8 cellular contexts compared by ENCODE assay signal in the genomic region with DNA sequence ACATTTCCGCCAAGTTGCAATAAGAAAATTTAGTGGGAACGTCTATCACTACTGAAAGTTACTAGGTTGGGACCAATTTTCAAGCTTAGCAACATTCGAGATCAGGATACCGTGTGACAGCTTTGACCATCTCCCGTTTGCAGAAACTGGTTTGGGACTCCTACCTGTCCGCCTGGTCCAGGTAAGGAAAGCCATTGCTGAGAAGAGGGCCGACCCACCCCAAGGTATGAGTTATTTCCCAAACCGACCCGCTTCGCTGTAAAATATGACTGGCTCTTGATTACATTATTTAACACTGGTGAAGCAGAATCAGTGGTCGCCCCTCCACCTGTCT. TPM values are rescaled to one million over a fixed set of nuclear protein-coding genes. Genes with fewer than 3 reads are reported as not detected.
DNase-seq lines count a peak whose midpoint lies in the region; ATAC-seq, FAIRE-seq and TF ChIP-seq lines count a peak whose summit lies in the region.

No MANE protein-coding gene starts in this region.

- peaks cover 28% of the 10 kb centered on the region for H3K4me1 Mint-ChIP-seq in activated CD4-positive, alpha-beta T cell treated with anti-CD3 and anti-CD28 coated beads, Interleukin-2, amount 10 ng/mL, durations not matched to agents 7 days and 5 days
- peaks cover 22% of the 10 kb centered on the region for H3K4me1 Mint-ChIP-seq in activated T-helper 2 cell treated with anti-CD3 and anti-CD28 coated beads, Interferon-gamma antibody, Interleukin-2, Interleukin-4, amounts not matched to agents 10 μg/mL and 5 μg/mL and 100 μg/mL, durations not matched to agents 14 hours and 24 hours and 36 hours (ENCODE audit: low read depth)

- intact Hi-C loops in activated T-helper 2 cell treated with anti-CD3 and anti-CD28 coated beads, Interferon-gamma antibody, Interleukin-2, Interleukin-4, amounts not matched to agents 10 μg/mL and 5 μg/mL and 100 μg/mL, durations not matched to agents 14 hours and 24 hours and 36 hours (cut with micrococcal nuclease), result loop anchor here (2.0 to 5.0 kb wide), 3 partner anchors 56 to 144 kb away; partner anchors contain the start of gene KRAS
- intact Hi-C loops in kidney (cut with DNase I), result no loop called here

- ATAC-seq in GM21360 (IDR thresholded peaks at IDR 0.05; ENCODE audit: unreplicated experiment), result no peak

- H3K9me3 Mint-ChIP-seq in activated CD4-positive, alpha-beta T cell treated with anti-CD3 and anti-CD28 coated beads, Interleukin-2, amount 10 ng/mL, durations not matched to agents 7 days and 5 days, result no peaks in the 10 kb centered on the region
- H3K9me3 Mint-ChIP-seq in activated T-helper 2 cell treated with anti-CD3 and anti-CD28 coated beads, Interferon-gamma antibody, Interleukin-2, Interleukin-4, amounts not matched to agents 10 μg/mL and 5 μg/mL and 100 μg/mL, durations not matched to agents 14 hours and 24 hours and 36 hours, result no peaks in the 10 kb centered on the region

- H3K4me3 ChIP-seq in kidney (ENCODE audit: low read length in 2 of 2) (peak overlapping the region; percentile 83 to 97), suprapubic skin (peak overlapping the region; percentile 81)

- H3K9ac ChIP-seq in kidney (ENCODE audit: low read length in 2 of 2), result peak overlapping the region; percentile 34 to 99

- no peak for DNase-seq in activated CD4-positive, alpha-beta T cell treated with anti-CD3 and anti-CD28 coated beads, Interleukin-2, amount 10 ng/mL, durations not matched to agents 7 days and 5 days
- no peak for DNase-seq in activated CD4-positive, alpha-beta T cell treated with anti-CD3 and anti-CD28 coated beads, Interleukin-2, amount 50 U/mL, for 4 hours
- DNase-seq in activated T-helper 2 cell treated with anti-CD3 and anti-CD28 coated beads, Interferon-gamma antibody, Interleukin-2, Interleukin-4, amounts not matched to agents 10 μg/mL and 5 μg/mL and 100 μg/mL, durations not matched to agents 14 hours and 24 hours and 36 hours (ENCODE audit: low spot score), result no peak
- DNase-seq in kidney (no peak), suprapubic skin (ENCODE audit: low spot score in 2 of 2) (no peak), NCI-H1930 (lab: John Stamatoyannopoulos, UW) (no peak), NCI-H82 treated with DMSO at 0.1 percent for 48 hours (lab: John Stamatoyannopoulos, UW; ENCODE audit: unreplicated experiment) (no peak)

- TF ChIP-seq EP300 in suprapubic skin (IDR thresholded peaks at IDR 0.05), result no peak

- TF ChIP-seq CTCF in kidney (IDR thresholded peaks at IDR 0.05; ENCODE audit: borderline replicate concordance, extremely low read depth, insufficient read depth) (no peak), suprapubic skin (IDR thresholded peaks at IDR 0.05) (no peak)

- H3K36me3 Mint-ChIP-seq in activated CD4-positive, alpha-beta T cell treated with anti-CD3 and anti-CD28 coated beads, Interleukin-2, amount 10 ng/mL, durations not matched to agents 7 days and 5 days (ENCODE audit: low read depth), result peaks cover 1% of the 10 kb centered on the region
- peaks cover 5% of the 10 kb centered on the region for H3K36me3 Mint-ChIP-seq in activated T-helper 2 cell treated with anti-CD3 and anti-CD28 coated beads, Interferon-gamma antibody, Interleukin-2, Interleukin-4, amounts not matched to agents 10 μg/mL and 5 μg/mL and 100 μg/mL, durations not matched to agents 14 hours and 24 hours and 36 hours (ENCODE audit: low read depth)

- 2% methylated on average over 11 of the region's 11 CpGs for WGBS in suprapubic skin

- H3K27me3 Mint-ChIP-seq in activated CD4-positive, alpha-beta T cell treated with anti-CD3 and anti-CD28 coated beads, Interleukin-2, amount 10 ng/mL, durations not matched to agents 7 days and 5 days, result no peaks in the 10 kb centered on the region
- H3K27me3 Mint-ChIP-seq in activated T-helper 2 cell treated with anti-CD3 and anti-CD28 coated beads, Interferon-gamma antibody, Interleukin-2, Interleukin-4, amounts not matched to agents 10 μg/mL and 5 μg/mL and 100 μg/mL, durations not matched to agents 14 hours and 24 hours and 36 hours (ENCODE audit: low read depth), result peaks cover 3% of the 10 kb centered on the region

- peaks cover 4 to 12% of the 10 kb centered on the region in 2 donors for H3K4me1 ChIP-seq in kidney (ENCODE audit: control insufficient read depth in 1 of 2, insufficient read depth in 1 of 2, low read depth in 1 of 2, low read length in 2 of 2)
- peaks cover 19% of the 10 kb centered on the region for H3K4me1 ChIP-seq in suprapubic skin

- peak overlapping the region; percentile 97 for H3K4me3 Mint-ChIP-seq in activated CD4-positive, alpha-beta T cell treated with anti-CD3 and anti-CD28 coated beads, Interleukin-2, amount 10 ng/mL, durations not matched to agents 7 days and 5 days
- H3K4me3 Mint-ChIP-seq in activated T-helper 2 cell treated with anti-CD3 and anti-CD28 coated beads, Interferon-gamma antibody, Interleukin-2, Interleukin-4, amounts not matched to agents 10 μg/mL and 5 μg/mL and 100 μg/mL, durations not matched to agents 14 hours and 24 hours and 36 hours (ENCODE audit: low read depth), result peak overlapping the region; percentile 94

- no peaks in the 10 kb centered on the region for H3K27me3 ChIP-seq in suprapubic skin

- CTCF ChIA-PET in activated CD4-positive, alpha-beta T cell treated with anti-CD3 and anti-CD28 coated beads, Interleukin-2, amount 10 ng/mL, durations not matched to agents 7 days and 5 days (lab: Charles Lee), result interaction anchor here (0.6 kb wide), 1 partner anchor 123 kb away, joined by 3 read pairs; no protein-coding TSS in a partner anchor

- TF ChIP-seq POLR2A in suprapubic skin (IDR thresholded peaks at IDR 0.05), result no peak

- H3K9me3 ChIP-seq in kidney (ENCODE audit: control insufficient read depth in 1 of 2, low read length in 2 of 2) (no peaks in the 10 kb centered on the region), suprapubic skin (no peaks in the 10 kb centered on the region)

- peak overlapping the region; percentile 83 to 98 for H3K27ac ChIP-seq in kidney (ENCODE audit: low read depth in 2 of 2, low read length in 2 of 2)
- peak overlapping the region; percentile 95 for H3K27ac ChIP-seq in suprapubic skin

- POLR2A ChIA-PET in activated CD4-positive, alpha-beta T cell treated with anti-CD3 and anti-CD28 coated beads, Interleukin-2, amount 10 ng/mL, durations not matched to agents 7 days and 5 days (lab: Charles Lee), result interaction anchor here (1.4 kb wide), 1 partner anchor 193 kb away, joined by 4 read pairs; no protein-coding TSS in a partner anchor

- FAIRE-seq in kidney (lab: Jason Lieb, UNC), result no peak

- no peaks in the 10 kb centered on the region for H3K36me3 ChIP-seq in kidney (ENCODE audit: control insufficient read depth in 1 of 2, insufficient read depth in 2 of 2, low read length in 2 of 2)
- H3K36me3 ChIP-seq in suprapubic skin, result no peaks in the 10 kb centered on the region

- peak overlapping the region; percentile 94 for H3K27ac Mint-ChIP-seq in activated CD4-positive, alpha-beta T cell treated with anti-CD3 and anti-CD28 coated beads, Interleukin-2, amount 10 ng/mL, durations not matched to agents 7 days and 5 days
- peak overlapping the region; percentile 94 for H3K27ac Mint-ChIP-seq in activated T-helper 2 cell treated with anti-CD3 and anti-CD28 coated beads, Interferon-gamma antibody, Interleukin-2, Interleukin-4, amounts not matched to agents 10 μg/mL and 5 μg/mL and 100 μg/mL, durations not matched to agents 14 hours and 24 hours and 36 hours

RNA-seq across cellular contexts. Expression of gene DNAI7, which starts 0.3 kb away (rescaled TPM):
- total RNA-seq in activated CD4-positive, alpha-beta T cell treated with anti-CD3 and anti-CD28 coated beads, Interleukin-2, amount 10 ng/mL, durations not matched to agents 7 days and 5 days, result not detected
- not detected in 2 replicates for total RNA-seq in activated T-helper 2 cell treated with anti-CD3 and anti-CD28 coated beads, Interferon-gamma antibody, Interleukin-2, Interleukin-4, amounts not matched to agents 10 μg/mL and 5 μg/mL and 100 μg/mL, durations not matched to agents 14 hours and 24 hours and 36 hours
- total RNA-seq in kidney (5.3 TPM), suprapubic skin (1 to 10 TPM in 3 of 4 donors, not detected in 1; 1.2 to 3.0 (median 1.2) TPM)
- polyA plus RNA-seq in kidney (ENCODE audit: insufficient read depth, low read depth, low replicate concordance), result 3.0 TPM

RNA-seq across cellular contexts. Expression of gene ETFRF1, which starts 0.3 kb away (rescaled TPM):
- total RNA-seq in activated CD4-positive, alpha-beta T cell treated with anti-CD3 and anti-CD28 coated beads, Interleukin-2, amount 10 ng/mL, durations not matched to agents 7 days and 5 days, result 10 to 100 TPM in 1 of 2 experiments, 1 to 10 TPM in 1; 8.7 to 11.5 TPM
- 7.6 and 9.8 TPM in 2 replicates for total RNA-seq in activated T-helper 2 cell treated with anti-CD3 and anti-CD28 coated beads, Interferon-gamma antibody, Interleukin-2, Interleukin-4, amounts not matched to agents 10 μg/mL and 5 μg/mL and 100 μg/mL, durations not matched to agents 14 hours and 24 hours and 36 hours
- total RNA-seq in kidney (30.8 TPM), suprapubic skin (10 to 100 TPM; 39.8 to 46.6 (median 41.3) TPM)
- 61.2 TPM for polyA plus RNA-seq in kidney (ENCODE audit: insufficient read depth, low read depth, low replicate concordance)

RNA-seq across cellular contexts. Expression of gene KRAS, which starts 56.0 kb away (rescaled TPM):
- 10 to 100 TPM; 32.5 to 34.6 TPM for total RNA-seq in activated CD4-positive, alpha-beta T cell treated with anti-CD3 and anti-CD28 coated beads, Interleukin-2, amount 10 ng/mL, durations not matched to agents 7 days and 5 days
- 25.2 TPM in 2 replicates for total RNA-seq in activated T-helper 2 cell treated with anti-CD3 and anti-CD28 coated beads, Interferon-gamma antibody, Interleukin-2, Interleukin-4, amounts not matched to agents 10 μg/mL and 5 μg/mL and 100 μg/mL, durations not matched to agents 14 hours and 24 hours and 36 hours
- total RNA-seq in kidney (43.7 TPM), suprapubic skin (10 to 100 TPM; 14.9 to 26.8 (median 19.2) TPM)
- 7.5 TPM for polyA plus RNA-seq in kidney (ENCODE audit: insufficient read depth, low read depth, low replicate concordance)
